ENCODE assay signal across 9 cellular contexts in the genomic region with DNA sequence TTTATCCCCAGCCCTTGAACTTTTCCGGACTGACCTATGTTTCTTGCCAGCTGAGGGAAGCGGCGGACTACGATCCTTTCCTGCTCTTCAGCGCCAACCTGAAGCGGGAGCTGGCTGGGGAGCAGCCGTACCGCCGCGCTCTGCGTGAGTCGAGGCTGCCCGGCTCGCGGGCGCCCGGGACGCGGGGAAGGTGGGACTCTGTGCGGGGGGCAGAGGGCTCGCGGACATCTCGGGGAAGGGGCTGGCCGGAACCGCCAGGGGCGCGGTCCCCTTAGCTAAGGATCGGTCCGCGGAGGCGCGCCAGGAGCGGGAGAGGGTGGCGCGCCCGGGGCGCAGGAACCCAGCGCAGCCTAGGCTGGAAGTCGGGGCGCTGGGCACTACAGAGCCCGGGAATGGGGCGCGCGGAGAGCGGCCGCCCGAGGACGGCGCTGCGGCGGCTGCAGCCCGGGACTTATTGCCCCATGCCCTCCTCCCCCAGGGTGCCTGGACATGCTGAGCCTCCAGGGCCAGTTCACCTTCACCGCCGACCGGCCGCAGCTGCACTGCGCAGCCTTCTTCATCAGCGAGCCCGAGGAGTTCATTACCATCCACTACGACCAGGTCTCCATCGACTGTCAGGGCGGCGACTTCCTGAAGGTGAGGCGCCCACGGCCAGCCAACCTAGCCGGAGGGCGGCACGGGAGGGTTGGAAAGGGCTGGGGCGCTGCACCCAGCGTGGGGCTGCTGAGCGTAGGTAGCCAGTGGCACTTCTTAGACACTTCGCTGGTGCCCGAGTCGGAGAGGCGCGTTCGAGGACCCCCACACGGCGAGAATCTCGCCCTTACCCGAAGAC. TPM values are rescaled to one million over a fixed set of nuclear protein-coding genes. Genes with fewer than 3 reads are reported as not detected.
DNase-seq lines count a peak whose midpoint lies in the region; ATAC-seq and TF ChIP-seq lines count a peak whose summit lies in the region.
"Had no signal": no experiment of that assay in that cellular context is flagged by ENCODE, and none has a peak within 500 bp of the region (broad histone marks: within the 10 kb centered on the region; RNA-seq: fewer than 3 reads in every experiment).

No MANE protein-coding gene starts in this region.

- no peak overlapping the region for H3K27ac ChIP-seq in psoas muscle
- H3K27ac ChIP-seq in CD4-positive, alpha-beta T cell (ENCODE audit: low read depth, low read length), result no peak overlapping the region

- H3K27ac Mint-ChIP-seq in activated CD8-positive, alpha-beta T cell treated with anti-CD3 and anti-CD28 coated beads, Interleukin-2, amount 10 ng/mL, durations not matched to agents 7 days and 5 days, result no peak overlapping the region
- H3K27ac Mint-ChIP-seq in CD4-positive, alpha-beta T cell, result no peak overlapping the region
- H3K27ac Mint-ChIP-seq: activated naive CD4-positive, alpha-beta T cell treated with anti-CD3 and anti-CD28 coated beads, Interleukin-2, amount 50 U/mL, for 24 hours had no signal

- no peaks in the 10 kb centered on the region for H3K36me3 ChIP-seq in psoas muscle (ENCODE audit: insufficient read depth in 1 of 2, low read depth in 1 of 2)

- H3K36me3 Mint-ChIP-seq in activated CD8-positive, alpha-beta T cell treated with anti-CD3 and anti-CD28 coated beads, Interleukin-2, amount 10 ng/mL, durations not matched to agents 7 days and 5 days (ENCODE audit: low read depth), result no peaks in the 10 kb centered on the region
- H3K36me3 Mint-ChIP-seq in CD4-positive, alpha-beta T cell (ENCODE audit: low read depth), result no peaks in the 10 kb centered on the region
- H3K36me3 Mint-ChIP-seq: activated naive CD4-positive, alpha-beta T cell treated with anti-CD3 and anti-CD28 coated beads, Interleukin-2, amount 50 U/mL, for 24 hours had no signal

- POLR2A ChIA-PET in activated CD8-positive, alpha-beta T cell treated with anti-CD3 and anti-CD28 coated beads, Interleukin-2, amount 10 ng/mL, durations not matched to agents 7 days and 5 days (lab: Charles Lee), result no interaction called here
- POLR2A ChIA-PET in CD4-positive, alpha-beta T cell (lab: Charles Lee), result no interaction called here

- no peak for TF ChIP-seq CTCF in psoas muscle (IDR thresholded peaks at IDR 0.05)
- no peak for TF ChIP-seq CTCF in CD4-positive, alpha-beta T cell (IDR thresholded peaks at IDR 0.05)

- H3K4me3 Mint-ChIP-seq in activated CD8-positive, alpha-beta T cell treated with anti-CD3 and anti-CD28 coated beads, Interleukin-2, amount 10 ng/mL, durations not matched to agents 7 days and 5 days, result no peak overlapping the region
- H3K4me3 Mint-ChIP-seq in CD4-positive, alpha-beta T cell, result no peak overlapping the region
- H3K4me3 Mint-ChIP-seq: activated naive CD4-positive, alpha-beta T cell treated with anti-CD3 and anti-CD28 coated beads, Interleukin-2, amount 50 U/mL, for 24 hours had no signal

- H3K27me3 Mint-ChIP-seq in activated CD8-positive, alpha-beta T cell treated with anti-CD3 and anti-CD28 coated beads, Interleukin-2, amount 10 ng/mL, durations not matched to agents 7 days and 5 days (ENCODE audit: low read depth), result peaks cover 60% of the 10 kb centered on the region
- H3K27me3 Mint-ChIP-seq in CD4-positive, alpha-beta T cell, result peaks cover 52% of the 10 kb centered on the region

- CTCF ChIA-PET in activated CD8-positive, alpha-beta T cell treated with anti-CD3 and anti-CD28 coated beads, Interleukin-2, amount 10 ng/mL, durations not matched to agents 7 days and 5 days (lab: Charles Lee), result no interaction called here
- CTCF ChIA-PET in CD4-positive, alpha-beta T cell (lab: Charles Lee), result no interaction called here

- H3K4me3 ChIP-seq in psoas muscle, result peak overlapping the region; percentile 44

- intact Hi-C loops in left ventricle myocardium superior (cut with micrococcal nuclease) (no loop called here), psoas muscle (cut with DNase I) (no loop called here)
- intact Hi-C loops in CD4-positive, alpha-beta T cell (cut with DNase I, micrococcal nuclease), result no loop called here

- peak; percentile 25 for DNase-seq in ELR (ENCODE audit: low read depth)
- DNase-seq in activated CD8-positive, alpha-beta T cell treated with anti-CD3 and anti-CD28 coated beads, Interleukin-2, amount 10 ng/mL, durations not matched to agents 7 days and 5 days, result no peak
- DNase-seq in left ventricle myocardium superior, result no peak
- peak in 1 of 2 donors; percentile 50 for DNase-seq in psoas muscle
- DNase-seq in CD4-positive, alpha-beta T cell, result no peak
- no peak for DNase-seq in NAMALWA (ENCODE audit: low spot score)
- no peak for DNase-seq in AG08396 (ENCODE audit: low spot score)
- no peak for DNase-seq in NCI-H345 treated with DMSO at 0.1 percent for 48 hours (lab: John Stamatoyannopoulos, UW; ENCODE audit: unreplicated experiment)

- peak; percentile 67 for ATAC-seq in activated CD8-positive, alpha-beta T cell treated with anti-CD3 and anti-CD28 coated beads, Interleukin-2, amount 10 ng/mL, durations not matched to agents 7 days and 5 days
- ATAC-seq in left ventricle myocardium superior (peak; percentile 47), psoas muscle (no peak)
- ATAC-seq in CD4-positive, alpha-beta T cell (ENCODE audit: poor library complexity), result no peak

- H3K27me3 ChIP-seq in psoas muscle (ENCODE audit: insufficient read depth in 3 of 3, low read length in 2 of 3), result peaks cover 0 to 36% (median 12%) of the 10 kb centered on the region in 3 donors
- H3K27me3 ChIP-seq in CD4-positive, alpha-beta T cell (ENCODE audit: control insufficient read depth, insufficient read depth, low read length), result peaks cover 49% of the 10 kb centered on the region

- H3K9me3 Mint-ChIP-seq in activated CD8-positive, alpha-beta T cell treated with anti-CD3 and anti-CD28 coated beads, Interleukin-2, amount 10 ng/mL, durations not matched to agents 7 days and 5 days (ENCODE audit: insufficient read depth), result no peaks in the 10 kb centered on the region
- H3K9me3 Mint-ChIP-seq in CD4-positive, alpha-beta T cell, result no peaks in the 10 kb centered on the region
- H3K9me3 Mint-ChIP-seq: activated naive CD4-positive, alpha-beta T cell treated with anti-CD3 and anti-CD28 coated beads, Interleukin-2, amount 50 U/mL, for 24 hours had no signal

- no peaks in the 10 kb centered on the region for H3K9me3 ChIP-seq in psoas muscle
- H3K9me3 ChIP-seq in CD4-positive, alpha-beta T cell (ENCODE audit: control insufficient read depth, low read length), result no peaks in the 10 kb centered on the region

- H3K4me1 ChIP-seq in psoas muscle, result no peaks in the 10 kb centered on the region

- peaks cover 9% of the 10 kb centered on the region for H3K4me1 Mint-ChIP-seq in activated CD8-positive, alpha-beta T cell treated with anti-CD3 and anti-CD28 coated beads, Interleukin-2, amount 10 ng/mL, durations not matched to agents 7 days and 5 days (ENCODE audit: low read depth)
- no peaks in the 10 kb centered on the region for H3K4me1 Mint-ChIP-seq in CD4-positive, alpha-beta T cell (ENCODE audit: low read depth)
- H3K4me1 Mint-ChIP-seq: activated naive CD4-positive, alpha-beta T cell treated with anti-CD3 and anti-CD28 coated beads, Interleukin-2, amount 50 U/mL, for 24 hours had no signal

- WGBS in psoas muscle, 3 donors, result 1 to 2% (median 1%) methylated on average over 61 to 81 of the region's 81 CpGs

RNA-seq across cellular contexts. Expression of gene CRHBP, which starts 0.9 kb away (rescaled TPM):
- under 1 TPM; 0.29 to 0.34 TPM for total RNA-seq in activated CD8-positive, alpha-beta T cell treated with anti-CD3 and anti-CD28 coated beads, Interleukin-2, amount 10 ng/mL, durations not matched to agents 7 days and 5 days
- 0.92 TPM for total RNA-seq in left ventricle myocardium superior
- total RNA-seq in psoas muscle, result under 1 TPM in 3 of 4 donors, not detected in 1; 0.27 to 0.51 (median 0.50) TPM
- under 1 TPM; 0.03 to 0.10 (median 0.10) TPM for polyA plus RNA-seq in psoas muscle
- total RNA-seq in CD4-positive, alpha-beta T cell, result not detected

Comparison
In these comparisons a context has a peak if more than half of its experiments do, and no peak if none do; other contexts are left out.
1. ATAC-seq: peak in activated CD8-positive, alpha-beta T cell treated with anti-CD3 and anti-CD28 coated beads, Interleukin-2, amount 10 ng/mL, durations not matched to agents 7 days and 5 days (single experiment) and left ventricle myocardium superior (single experiment); none in psoas muscle (0 of 4) and CD4-positive, alpha-beta T cell (single experiment).